In genomic region chr16:87950765-87951549, GRCh38 we compare ENCODE assay signal across 8 cellular contexts. TPM values are rescaled to one million over a fixed set of nuclear protein-coding genes. Genes with fewer than 3 reads are reported as not detected.
DNase-seq lines count a peak whose midpoint lies in the region; ATAC-seq and TF ChIP-seq lines count a peak whose summit lies in the region.

BANP (plus strand) TSS chr16:87951434; CDS start chr16:87975116, 23,682 bp downstream.

- intact Hi-C loops in spleen (cut with DNase I; ENCODE audit: low total_unique reads) = no loop called here

- DNase-seq in AG20443 (ENCODE audit: low spot score) = peak; percentile 100
- peak; percentile 89 for DNase-seq in NCI-H345 treated with DMSO at 0.1 percent for 48 hours (lab: John Stamatoyannopoulos, UW; ENCODE audit: unreplicated experiment)
- DNase-seq in activated CD4-positive, CD25-positive, alpha-beta regulatory T cell (lab: John Stamatoyannopoulos, UW) = peak; percentile 89 to 95 (median 92)
- peak; percentile 98 for DNase-seq in central memory CD4-positive, alpha-beta T cell
- DNase-seq in inferior parietal cortex (ENCODE audit: extremely low spot score) = peak; percentile 98
- peak; percentile 100 for DNase-seq in spleen

- peak; percentile 87 for ATAC-seq in GM19025 (IDR thresholded peaks at IDR 0.05; ENCODE audit: low read depth, unreplicated experiment)
- ATAC-seq in HG03342 (IDR thresholded peaks at IDR 0.05; ENCODE audit: unreplicated experiment) = peak; percentile 81

- peaks cover 39 to 73% (median 51%) of the 10 kb centered on the region in 6 donors for H3K4me1 ChIP-seq in spleen

- peaks cover 0 to 28% (median 0%) of the 10 kb centered on the region in 6 donors for H3K36me3 ChIP-seq in spleen

- whole genome bisulfite sequencing in spleen, 5 donors = 0 to 1% (median 0%) methylated on average over 41 to 73 of the region's 73 CpGs

- peak; percentile 37 to 81 (median 75) for TF ChIP-seq CTCF in spleen (IDR thresholded peaks at IDR 0.05 in 8 of 11, conservative IDR thresholded peaks at IDR 0.05 in 3 of 11)

- no peaks in the 10 kb centered on the region for H3K9me3 ChIP-seq in spleen

- TF ChIP-seq POLR2A in spleen (IDR thresholded peaks at IDR 0.05) = peak in 1 of 3 donors; percentile 57

- peak within 1 kb of the TSS; percentile 91 to 98 (median 96) for H3K27ac ChIP-seq in spleen

- peak within 1 kb of the TSS; percentile 67 to 95 (median 78) for H3K4me3 ChIP-seq in spleen

- no peaks in the 10 kb centered on the region for H3K27me3 ChIP-seq in spleen (replicated peaks in 1 of 7)

RNA-seq across cellular contexts. Expression of gene BANP, which starts in this region (rescaled TPM):
- total RNA-seq in spleen = 10 to 100 TPM; 33.7 to 57.1 (median 50.0) TPM
- 10 to 100 TPM; 15.9 to 27.5 (median 25.0) TPM for polyA plus RNA-seq in spleen

Comparison
In these comparisons a context has a peak if more than half of its experiments do, and no peak if none do; other contexts are left out.
1. Peak in every context shown above with its lines: DNase-seq, ATAC-seq, H3K4me3 ChIP-seq and H3K27ac ChIP-seq.